In the genomic region with DNA sequence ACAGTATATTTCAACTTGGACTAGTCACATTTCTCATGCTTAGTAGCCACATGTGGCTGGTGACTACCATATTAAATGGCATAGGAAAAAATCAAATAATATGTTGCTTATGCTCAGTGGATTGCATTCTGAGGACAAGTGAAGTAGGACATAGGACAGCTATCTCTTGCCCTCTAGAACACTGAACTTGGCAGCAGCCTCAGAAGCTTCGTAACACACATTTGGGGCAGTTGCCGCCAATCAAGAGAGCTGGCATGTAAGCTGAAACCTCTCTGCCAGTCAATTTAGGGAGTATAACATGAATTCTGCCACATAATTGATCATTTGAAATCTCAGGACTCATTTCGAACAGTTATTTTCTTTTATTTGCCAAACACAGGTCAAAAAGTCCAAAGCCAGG, we compare ENCODE assay signal across 17 cellular contexts.
A peak's percentile ranks its signal among the peaks of the same experiment; 100 is the strongest.
DNase-seq lines count a peak whose midpoint lies in the region; ATAC-seq and TF ChIP-seq lines count a peak whose summit lies in the region.
"Had no signal": no experiment of that assay in that cellular context is flagged by ENCODE, and none has a peak within 500 bp of the region (broad histone marks: within the 10 kb centered on the region; RNA-seq: fewer than 3 reads in every experiment).

No MANE protein-coding gene starts in this region.

- no peak overlapping the region for H3K18ac ChIP-seq in IMR-90 (ENCODE audit: low read depth, low read length)

- dilution Hi-C loops in IMR-90 (cut with HindIII; ENCODE audit: low sequenced_read_pairs, unreplicated experiment), result loop anchor here (25.0 kb wide), 1 partner anchor 476 kb away; no protein-coding TSS in a partner anchor

- H2BK20ac ChIP-seq in IMR-90 (ENCODE audit: low read depth, low read length), result peak overlapping the region; percentile 50; the same call in 1 of the 2 replicates

- H3K9me3 ChIP-seq in right atrium auricular region, result no peaks in the 10 kb centered on the region
- H3K9me3 ChIP-seq in IMR-90 (ENCODE audit: control insufficient read depth, insufficient read depth, low read length), result no peaks in the 10 kb centered on the region
- H3K9me3 ChIP-seq in right lobe of liver, result no peaks in the 10 kb centered on the region
- H3K9me3 ChIP-seq: A549; BLaER1 treated with 17β-estradiol and CSF1 and Interleukin-3, amounts not matched to agents 10 nM and 100 nM; Caco-2 had no signal

- no peaks in the 10 kb centered on the region for H4K20me1 ChIP-seq in IMR-90 (ENCODE audit: insufficient read depth, low read length)
- H4K20me1 ChIP-seq: BLaER1 treated with 17β-estradiol and CSF1 and Interleukin-3, amounts not matched to agents 10 nM and 100 nM had no signal

- CTCF ChIA-PET in IMR-90 (lab: Yijun Ruan, JAX), result no interaction called here

- no peak overlapping the region for H4K8ac ChIP-seq in IMR-90 (ENCODE audit: low read depth in 2 of 2, low read length in 2 of 2)

- no peak overlapping the region for H3K14ac ChIP-seq in IMR-90 (replicated peaks; ENCODE audit: low read depth, low read length)

- in situ Hi-C loops in IMR-90 (cut with MboI; ENCODE audit: low sequenced_read_pairs) (loop anchor here (10.0 to 25.0 kb wide), 4 partner anchors 316 to 1201 kb away; no protein-coding TSS in a partner anchor), G401 (cut with HindIII; ENCODE audit: low sequenced_read_pairs) (no loop called here)

- no peak overlapping the region for H2BK15ac ChIP-seq in IMR-90 (ENCODE audit: low read depth, low read length)

- no peak overlapping the region for H3K27ac ChIP-seq in right atrium auricular region
- H3K27ac ChIP-seq in IMR-90 (ENCODE audit: insufficient read depth, low read length), result no peak overlapping the region
- no peak overlapping the region for H3K27ac ChIP-seq in right lobe of liver
- H3K27ac ChIP-seq: 22Rv1; A549; BLaER1 treated with 17β-estradiol and CSF1 and Interleukin-3, amounts not matched to agents 10 nM and 100 nM; C4-2B had no signal

- TF ChIP-seq POLR2A in IMR-90 (IDR thresholded peaks at IDR 0.05; ENCODE audit: low read depth, low read length) (no peak), right lobe of liver (IDR thresholded peaks at IDR 0.05) (no peak)

- H3K56ac ChIP-seq in IMR-90 (ENCODE audit: extremely low read depth, insufficient read depth, low read length), result no peak overlapping the region

- DNase-seq in Right ventricle myocardium inferior (ENCODE audit: missing footprints), result peak; percentile 30
- no peak for DNase-seq in right atrium auricular region (ENCODE audit: low spot score)
- DNase-seq in IMR-90, result no peak
- peak in 2 of 3 donors; percentile 27 to 65 for DNase-seq in right lobe of liver
- no peak for DNase-seq in G401 (ENCODE audit: low spot score)
- DNase-seq: AML-193; Caco-2; Calu3; CD4-positive, alpha-beta T cell; CD8-positive, alpha-beta T cell; DMS79 treated with DMSO at 0.1 percent for 48 hours; GDM1 had no signal

- no peak overlapping the region for H2AK5ac ChIP-seq in IMR-90 (ENCODE audit: low read depth, low read length)

- H3K9me1 ChIP-seq in IMR-90 (ENCODE audit: insufficient read depth, low read length), result no peaks in the 10 kb centered on the region

- H3K27me3 ChIP-seq in right atrium auricular region, result no peaks in the 10 kb centered on the region
- no peaks in the 10 kb centered on the region for H3K27me3 ChIP-seq in IMR-90 (ENCODE audit: control insufficient read depth, insufficient read depth, low read length)
- H3K27me3 ChIP-seq in right lobe of liver, result no peaks in the 10 kb centered on the region
- H3K27me3 ChIP-seq: BLaER1 treated with 17β-estradiol and CSF1 and Interleukin-3, amounts not matched to agents 10 nM and 100 nM had no signal

- H3K4me3 ChIP-seq in right atrium auricular region (no peak overlapping the region), IMR-90 (ENCODE audit: insufficient read depth, low read depth, low read length) (no peak overlapping the region), right lobe of liver (no peak overlapping the region)
- H3K4me3 ChIP-seq: A549; BLaER1 treated with 17β-estradiol and CSF1 and Interleukin-3, amounts not matched to agents 10 nM and 100 nM; GM12878 had no signal

- H3K4ac ChIP-seq in IMR-90 (ENCODE audit: low read depth, low read length), result peak overlapping the region; percentile 38; the same call in 1 of the 2 replicates

- no peak for TF ChIP-seq CTCF in right atrium auricular region (IDR thresholded peaks at IDR 0.05)
- TF ChIP-seq CTCF in IMR-90 (conservative IDR thresholded peaks at IDR 0.05; ENCODE audit: low read depth, low read length), result no peak
- no peak for TF ChIP-seq CTCF in right lobe of liver (IDR thresholded peaks at IDR 0.05)

- ATAC-seq in Right ventricle myocardium inferior (no peak), IMR-90 (ENCODE audit: low read depth) (no peak), right lobe of liver (peak; percentile 62 to 82 (median 65))
- ATAC-seq: A549; CD8-positive, alpha-beta T cell; GM12878 had no signal

- no peak overlapping the region for H2BK5ac ChIP-seq in IMR-90 (ENCODE audit: low read depth, low read length, poor library complexity, severe bottlenecking)

- H2BK120ac ChIP-seq in IMR-90 (ENCODE audit: low read depth, low read length), result no peak overlapping the region

- H2AK9ac ChIP-seq in IMR-90 (replicated peaks; ENCODE audit: low read depth, low read length, poor library complexity), result no peak overlapping the region

- H4K5ac ChIP-seq in IMR-90 (ENCODE audit: low read depth, low read length), result no peak overlapping the region

- no CpG with 5 or more reads among the region's 3 CpGs for WGBS in IMR-90 (ENCODE audit: extremely low coverage in 2 of 2, insufficient read length in 1 of 2), 2 experiments
- WGBS in right lobe of liver (ENCODE audit: insufficient coverage, low coverage, low lambda C conversion rate, missing lambda C conversion rate), result 57% methylated on average over 2 of the region's 3 CpGs

- H3K9ac ChIP-seq in IMR-90 (ENCODE audit: low read depth, low read length), result no peak overlapping the region
- H3K9ac ChIP-seq: BLaER1 treated with 17β-estradiol and CSF1 and Interleukin-3, amounts not matched to agents 10 nM and 100 nM had no signal

- H3K23ac ChIP-seq in IMR-90 (ENCODE audit: low read depth, low read length), result no peak overlapping the region

- BruUV-seq in IMR-90 (replicated peaks; lab: Mats Ljungman, UMichigan), result no TSS peak

- intact Hi-C loops in Right ventricle myocardium inferior (cut with DNase I) (loop anchor here (5.0 to 10.0 kb wide), 2 partner anchors 449 to 1194 kb away; no protein-coding TSS in a partner anchor), IMR-90 (cut with micrococcal nuclease) (loop anchor here (5.0 to 10.0 kb wide), 3 partner anchors 664 to 1614 kb away; no protein-coding TSS in a partner anchor), right lobe of liver (cut with DNase I) (no loop called here)

- H3K4me1 ChIP-seq in right atrium auricular region, result peaks cover 0 to 2% of the 10 kb centered on the region in 2 donors
- no peaks in the 10 kb centered on the region for H3K4me1 ChIP-seq in IMR-90 (ENCODE audit: control insufficient read depth, insufficient read depth, low read length)
- peaks cover 0 to 21% (median 0%) of the 10 kb centered on the region in 4 donors for H3K4me1 ChIP-seq in right lobe of liver
- H3K4me1 ChIP-seq: A549, Caco-2 had no signal

- no peaks in the 10 kb centered on the region for H3K79me1 ChIP-seq in IMR-90 (ENCODE audit: low read depth in 1 of 2, low read length in 2 of 2)

- POLR2A ChIA-PET in IMR-90 (lab: Charles Lee; ENCODE audit: unreplicated experiment), result no interaction called here

- H4K91ac ChIP-seq in IMR-90 (ENCODE audit: insufficient read depth, low read depth, low read length), result no peak overlapping the region

- H3K36me3 ChIP-seq in right atrium auricular region, result no peaks in the 10 kb centered on the region
- no peaks in the 10 kb centered on the region for H3K36me3 ChIP-seq in IMR-90 (ENCODE audit: control insufficient read depth, insufficient read depth, low read length)
- H3K36me3 ChIP-seq in right lobe of liver, result no peaks in the 10 kb centered on the region
- H3K36me3 ChIP-seq: BLaER1 treated with 17β-estradiol and CSF1 and Interleukin-3, amounts not matched to agents 10 nM and 100 nM had no signal

- H3K4me2 ChIP-seq in IMR-90 (ENCODE audit: low read depth, low read length), result no peak overlapping the region
- H3K4me2 ChIP-seq: A549; BLaER1 treated with 17β-estradiol and CSF1 and Interleukin-3, amounts not matched to agents 10 nM and 100 nM had no signal

- TF ChIP-seq RAD21 in IMR-90 (IDR thresholded peaks at IDR 0.05; ENCODE audit: low read length), result no peak

- no peak overlapping the region for H2AFZ ChIP-seq in IMR-90 (replicated peaks; ENCODE audit: low read length, poor library complexity)

TF ChIP-seq in IMR-90, 13 proteins besides CTCF, POLR2A, EP300 and RAD21:
- TF ChIP-seq MAZ (IDR thresholded peaks at IDR 0.05; ENCODE audit: borderline replicate concordance, low read depth, low read length) (no peak), FOS (IDR thresholded peaks at IDR 0.05; ENCODE audit: low read depth, low read length) (no peak), MAFK (IDR thresholded peaks at IDR 0.05; ENCODE audit: low read depth, low read length) (no peak), NFE2L2 (IDR thresholded peaks at IDR 0.05; ENCODE audit: low read depth, low read length) (no peak), CHD1 (IDR thresholded peaks at IDR 0.05; ENCODE audit: low read depth, low read length) (no peak), MXI1 (IDR thresholded peaks at IDR 0.05; ENCODE audit: borderline replicate concordance, low read depth, low read length) (no peak), BHLHE40 (IDR thresholded peaks at IDR 0.05; ENCODE audit: low read depth, low read length) (no peak), SMC3 (IDR thresholded peaks at IDR 0.05; ENCODE audit: low read depth, low read length) (no peak), RFX5 (IDR thresholded peaks at IDR 0.05; ENCODE audit: low read depth, low read length) (no peak), CEBPB (IDR thresholded peaks at IDR 0.05; ENCODE audit: low read depth, low read length) (no peak)
- TF ChIP-seq, protein P1, sequence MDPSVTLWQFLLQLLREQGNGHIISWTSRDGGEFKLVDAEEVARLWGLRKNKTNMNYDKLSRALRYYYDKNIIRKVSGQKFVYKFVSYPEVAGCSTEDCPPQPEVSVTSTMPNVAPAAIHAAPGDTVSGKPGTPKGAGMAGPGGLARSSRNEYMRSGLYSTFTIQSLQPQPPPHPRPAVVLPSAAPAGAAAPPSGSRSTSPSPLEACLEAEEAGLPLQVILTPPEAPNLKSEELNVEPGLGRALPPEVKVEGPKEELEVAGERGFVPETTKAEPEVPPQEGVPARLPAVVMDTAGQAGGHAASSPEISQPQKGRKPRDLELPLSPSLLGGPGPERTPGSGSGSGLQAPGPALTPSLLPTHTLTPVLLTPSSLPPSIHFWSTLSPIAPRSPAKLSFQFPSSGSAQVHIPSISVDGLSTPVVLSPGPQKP (IDR thresholded peaks at IDR 0.05; ENCODE audit: borderline replicate concordance, low read depth, low read length), result no peak
TF ChIP-seq in IMR-90: peak in this region for 0.

Comparison
In these comparisons a context has a peak if more than half of its experiments do, and no peak if none do; other contexts are left out.
1. DNase-seq: peak in Right ventricle myocardium inferior (single experiment) and right lobe of liver (2 of 3); none in right atrium auricular region (single experiment), IMR-90 (single experiment) and G401 (single experiment).
2. ATAC-seq: peak in right lobe of liver (4 of 4); none in Right ventricle myocardium inferior (single experiment) and IMR-90 (single experiment).
3. intact Hi-C loops: an anchor here in Right ventricle myocardium inferior (5.0 to 10.0 kb wide) and IMR-90 (5.0 to 10.0 kb wide); none called in right lobe of liver.